ENCODE assay signal across 15 cellular contexts in the genomic region with DNA sequence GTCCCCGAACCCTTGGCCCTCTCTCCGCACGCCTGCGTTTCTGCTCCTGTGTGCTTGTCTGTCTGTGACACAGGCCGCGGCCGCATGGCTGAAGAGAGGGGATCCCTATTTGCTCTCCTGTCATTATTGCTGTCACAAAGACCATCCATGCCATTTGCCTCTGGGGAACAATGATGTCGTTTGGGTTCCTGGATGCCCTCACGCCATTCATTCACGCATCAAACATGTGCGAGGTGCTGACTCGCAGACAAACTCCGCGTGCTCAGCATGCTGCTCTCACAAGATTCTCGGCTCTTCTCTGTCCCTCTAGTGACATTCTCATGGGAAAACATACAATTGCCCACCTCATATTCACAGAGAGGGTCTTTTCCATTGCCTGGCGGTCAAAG.
A peak's percentile ranks its signal among the peaks of the same experiment; 100 is the strongest.
DNase-seq lines count a peak whose midpoint lies in the region; ATAC-seq and TF ChIP-seq lines count a peak whose summit lies in the region.
"Had no signal": no experiment of that assay in that cellular context is flagged by ENCODE, and none has a peak within 500 bp of the region (broad histone marks: within the 10 kb centered on the region; RNA-seq: fewer than 3 reads in every experiment).

No MANE protein-coding gene starts in this region.

- no peak for ATAC-seq in CD4-positive, CD25-positive, alpha-beta regulatory T cell (ENCODE audit: low read depth in 2 of 2)
- peak in 1 of 2 donors; percentile 63 for ATAC-seq in naive thymus-derived CD8-positive, alpha-beta T cell
- ATAC-seq in GM18517 (IDR thresholded peaks at IDR 0.05; ENCODE audit: unreplicated experiment) = no peak
- no peak for ATAC-seq in GM19328 (IDR thresholded peaks at IDR 0.05; ENCODE audit: unreplicated experiment)
- ATAC-seq: GM23338 had no signal

- peaks cover 17% of the 10 kb centered on the region for H3K27me3 Mint-ChIP-seq in CD4-positive, CD25-positive, alpha-beta regulatory T cell
- H3K27me3 Mint-ChIP-seq in CD8-positive, alpha-beta memory T cell = peaks cover 0 to 6% of the 10 kb centered on the region in 2 donors
- peaks cover 2% of the 10 kb centered on the region for H3K27me3 Mint-ChIP-seq in activated T-helper 2 cell treated with anti-CD3 and anti-CD28 coated beads, Interferon-gamma antibody, Interleukin-2, Interleukin-4, amounts not matched to agents 10 μg/mL and 5 μg/mL and 100 μg/mL, durations not matched to agents 14 hours and 24 hours and 36 hours (ENCODE audit: low read depth)
- no peaks in the 10 kb centered on the region for H3K27me3 Mint-ChIP-seq in naive thymus-derived CD8-positive, alpha-beta T cell
- peaks cover 2% of the 10 kb centered on the region for H3K27me3 Mint-ChIP-seq in mesothelial cell of epicardium (ENCODE audit: low read depth)
- H3K27me3 Mint-ChIP-seq: central memory CD8-positive, alpha-beta T cell had no signal

- POLR2A ChIA-PET in CD8-positive, alpha-beta memory T cell (lab: Charles Lee) = no interaction called here
- POLR2A ChIA-PET in naive thymus-derived CD8-positive, alpha-beta T cell (lab: Charles Lee) = interaction anchor here (0.8 kb wide), 1 partner anchor 67 kb away, joined by 4 read pairs; no protein-coding TSS in a partner anchor

- CTCF ChIA-PET in CD8-positive, alpha-beta memory T cell (lab: Charles Lee) = no interaction called here

- H3K27me3 ChIP-seq in CD4-positive, CD25-positive, alpha-beta regulatory T cell (ENCODE audit: control insufficient read depth, insufficient read depth, low read length) = no peaks in the 10 kb centered on the region
- no peaks in the 10 kb centered on the region for H3K27me3 ChIP-seq in CD8-positive, alpha-beta memory T cell (ENCODE audit: insufficient read depth, low read length, poor library complexity, severe bottlenecking)
- H3K27me3 ChIP-seq: esophagus squamous epithelium had no signal

- no peak for DNase-seq in CD4-positive, CD25-positive, alpha-beta regulatory T cell
- DNase-seq in CD8-positive, alpha-beta memory T cell = no peak
- no peak for DNase-seq in activated T-helper 2 cell treated with anti-CD3 and anti-CD28 coated beads, Interferon-gamma antibody, Interleukin-2, Interleukin-4, amounts not matched to agents 10 μg/mL and 5 μg/mL and 100 μg/mL, durations not matched to agents 14 hours and 24 hours and 36 hours (ENCODE audit: low spot score)
- peak in 1 of 10 donors; percentile 9 for DNase-seq in naive thymus-derived CD8-positive, alpha-beta T cell
- no peak for DNase-seq in mesothelial cell of epicardium (ENCODE audit: low spot score in 2 of 2, unreplicated experiment in 2 of 2)
- DNase-seq: anterior cingulate cortex; DMS53; effector CD8-positive, alpha-beta T cell; esophagus squamous epithelium; NCI-H1417 treated with DMSO at 0.1 percent for 48 hours; Right ventricle myocardium superior had no signal

- peaks cover 10% of the 10 kb centered on the region for H3K4me1 ChIP-seq in CD4-positive, CD25-positive, alpha-beta regulatory T cell (ENCODE audit: control insufficient read depth, insufficient read depth, low read length, poor library complexity, severe bottlenecking)
- peaks cover 28% of the 10 kb centered on the region for H3K4me1 ChIP-seq in CD8-positive, alpha-beta memory T cell (ENCODE audit: insufficient read depth, low read length)
- H3K4me1 ChIP-seq: esophagus squamous epithelium had no signal

- H3K36me3 ChIP-seq in CD4-positive, CD25-positive, alpha-beta regulatory T cell (ENCODE audit: control insufficient read depth, insufficient read depth, low read length) = no peaks in the 10 kb centered on the region
- no peaks in the 10 kb centered on the region for H3K36me3 ChIP-seq in CD8-positive, alpha-beta memory T cell (ENCODE audit: insufficient read depth, low read length)
- H3K36me3 ChIP-seq: esophagus squamous epithelium had no signal

- no peak for TF ChIP-seq CTCF in mesothelial cell of epicardium (IDR thresholded peaks at IDR 0.05; ENCODE audit: unreplicated experiment)

- intact Hi-C loops in activated T-helper 2 cell treated with anti-CD3 and anti-CD28 coated beads, Interferon-gamma antibody, Interleukin-2, Interleukin-4, amounts not matched to agents 10 μg/mL and 5 μg/mL and 100 μg/mL, durations not matched to agents 14 hours and 24 hours and 36 hours (cut with micrococcal nuclease) = no loop called here

- H3K27ac ChIP-seq in CD4-positive, CD25-positive, alpha-beta regulatory T cell (ENCODE audit: insufficient read depth, low read length, poor library complexity, severe bottlenecking) = no peak overlapping the region
- H3K27ac ChIP-seq in CD8-positive, alpha-beta memory T cell (ENCODE audit: low read depth, low read length) = no peak overlapping the region
- H3K27ac ChIP-seq: esophagus squamous epithelium had no signal

- H3K36me3 Mint-ChIP-seq in CD4-positive, CD25-positive, alpha-beta regulatory T cell = no peaks in the 10 kb centered on the region
- no peaks in the 10 kb centered on the region for H3K36me3 Mint-ChIP-seq in CD8-positive, alpha-beta memory T cell
- H3K36me3 Mint-ChIP-seq in activated T-helper 2 cell treated with anti-CD3 and anti-CD28 coated beads, Interferon-gamma antibody, Interleukin-2, Interleukin-4, amounts not matched to agents 10 μg/mL and 5 μg/mL and 100 μg/mL, durations not matched to agents 14 hours and 24 hours and 36 hours (ENCODE audit: low read depth) = no peaks in the 10 kb centered on the region
- H3K36me3 Mint-ChIP-seq in naive thymus-derived CD8-positive, alpha-beta T cell = no peaks in the 10 kb centered on the region
- no peaks in the 10 kb centered on the region for H3K36me3 Mint-ChIP-seq in mesothelial cell of epicardium

- H3K4me3 ChIP-seq in CD4-positive, CD25-positive, alpha-beta regulatory T cell (ENCODE audit: low read depth, low read length) = no peak overlapping the region
- peak overlapping the region; percentile 24 for H3K4me3 ChIP-seq in CD8-positive, alpha-beta memory T cell (ENCODE audit: low read length)
- H3K4me3 ChIP-seq: esophagus squamous epithelium, GM23338 had no signal

- peaks cover 0 to 28% (median 10%) of the 10 kb centered on the region in 4 donors for H3K4me1 Mint-ChIP-seq in CD4-positive, CD25-positive, alpha-beta regulatory T cell
- peaks cover 13 to 36% (median 15%) of the 10 kb centered on the region in 3 donors for H3K4me1 Mint-ChIP-seq in CD8-positive, alpha-beta memory T cell
- H3K4me1 Mint-ChIP-seq in activated T-helper 2 cell treated with anti-CD3 and anti-CD28 coated beads, Interferon-gamma antibody, Interleukin-2, Interleukin-4, amounts not matched to agents 10 μg/mL and 5 μg/mL and 100 μg/mL, durations not matched to agents 14 hours and 24 hours and 36 hours (ENCODE audit: low read depth) = peaks cover 23% of the 10 kb centered on the region
- peaks cover 23 to 43% (median 34%) of the 10 kb centered on the region in 4 donors for H3K4me1 Mint-ChIP-seq in naive thymus-derived CD8-positive, alpha-beta T cell
- peaks cover 1% of the 10 kb centered on the region for H3K4me1 Mint-ChIP-seq in mesothelial cell of epicardium

- H3K9me3 ChIP-seq in CD4-positive, CD25-positive, alpha-beta regulatory T cell (ENCODE audit: control insufficient read depth in 2 of 2, low read length in 2 of 2) = no peaks in the 10 kb centered on the region
- no peaks in the 10 kb centered on the region for H3K9me3 ChIP-seq in CD8-positive, alpha-beta memory T cell (ENCODE audit: low read length)
- H3K9me3 ChIP-seq: esophagus squamous epithelium had no signal

- H3K4me3 Mint-ChIP-seq in CD4-positive, CD25-positive, alpha-beta regulatory T cell = peak overlapping the region in 2 of 4 donors; percentile 41 to 54
- H3K4me3 Mint-ChIP-seq in CD8-positive, alpha-beta memory T cell = peak overlapping the region in 6 of 7 donors; percentile 36 to 69 (median 58)
- H3K4me3 Mint-ChIP-seq in activated T-helper 2 cell treated with anti-CD3 and anti-CD28 coated beads, Interferon-gamma antibody, Interleukin-2, Interleukin-4, amounts not matched to agents 10 μg/mL and 5 μg/mL and 100 μg/mL, durations not matched to agents 14 hours and 24 hours and 36 hours (ENCODE audit: low read depth) = no peak overlapping the region
- peak overlapping the region; percentile 51 to 85 (median 70) for H3K4me3 Mint-ChIP-seq in naive thymus-derived CD8-positive, alpha-beta T cell
- H3K4me3 Mint-ChIP-seq in mesothelial cell of epicardium = no peak overlapping the region
- H3K4me3 Mint-ChIP-seq: central memory CD8-positive, alpha-beta T cell; GM23338 had no signal

- H3K9me3 Mint-ChIP-seq in CD4-positive, CD25-positive, alpha-beta regulatory T cell = no peaks in the 10 kb centered on the region
- H3K9me3 Mint-ChIP-seq in CD8-positive, alpha-beta memory T cell = no peaks in the 10 kb centered on the region
- no peaks in the 10 kb centered on the region for H3K9me3 Mint-ChIP-seq in activated T-helper 2 cell treated with anti-CD3 and anti-CD28 coated beads, Interferon-gamma antibody, Interleukin-2, Interleukin-4, amounts not matched to agents 10 μg/mL and 5 μg/mL and 100 μg/mL, durations not matched to agents 14 hours and 24 hours and 36 hours
- no peaks in the 10 kb centered on the region for H3K9me3 Mint-ChIP-seq in naive thymus-derived CD8-positive, alpha-beta T cell
- no peaks in the 10 kb centered on the region for H3K9me3 Mint-ChIP-seq in mesothelial cell of epicardium
- H3K9me3 Mint-ChIP-seq: central memory CD8-positive, alpha-beta T cell; GM23338 had no signal

- H3K27ac Mint-ChIP-seq in CD4-positive, CD25-positive, alpha-beta regulatory T cell = peak overlapping the region; percentile 67 to 84 (median 73)
- H3K27ac Mint-ChIP-seq in CD8-positive, alpha-beta memory T cell = peak overlapping the region in 7 of 8 donors; percentile 14 to 89 (median 67)
- peak overlapping the region; percentile 43 for H3K27ac Mint-ChIP-seq in activated T-helper 2 cell treated with anti-CD3 and anti-CD28 coated beads, Interferon-gamma antibody, Interleukin-2, Interleukin-4, amounts not matched to agents 10 μg/mL and 5 μg/mL and 100 μg/mL, durations not matched to agents 14 hours and 24 hours and 36 hours
- peak overlapping the region; percentile 79 to 91 (median 86) for H3K27ac Mint-ChIP-seq in naive thymus-derived CD8-positive, alpha-beta T cell
- H3K27ac Mint-ChIP-seq in mesothelial cell of epicardium = no peak overlapping the region
- H3K27ac Mint-ChIP-seq: GM23338 had no signal

Comparison
In these comparisons a context has a peak if more than half of its experiments do, and no peak if none do; other contexts are left out.
1. H3K4me3 Mint-ChIP-seq: peak in CD8-positive, alpha-beta memory T cell (6 of 7) and naive thymus-derived CD8-positive, alpha-beta T cell (10 of 10); none in activated T-helper 2 cell treated with anti-CD3 and anti-CD28 coated beads, Interferon-gamma antibody, Interleukin-2, Interleukin-4, amounts not matched to agents 10 μg/mL and 5 μg/mL and 100 μg/mL, durations not matched to agents 14 hours and 24 hours and 36 hours (single experiment) and mesothelial cell of epicardium (single experiment).